In genomic region chr2:121293450-121294325, GRCh38 we compare ENCODE assay signal across 24 cellular contexts. TPM values are rescaled to one million over a fixed set of nuclear protein-coding genes. Genes with fewer than 3 reads are reported as not detected.
DNase-seq lines count a peak whose midpoint lies in the region; ATAC-seq and TF ChIP-seq lines count a peak whose summit lies in the region.
"Had no signal": no experiment of that assay in that cellular context is flagged by ENCODE, and none has a peak within 500 bp of the region (broad histone marks: within the 10 kb centered on the region; RNA-seq: fewer than 3 reads in every experiment).

No MANE protein-coding gene starts in this region.

- H3K27ac ChIP-seq in thyroid gland (no peak overlapping the region), MM.1S (ENCODE audit: low read length) (no peak overlapping the region), Karpas-422 (ENCODE audit: low read length) (no peak overlapping the region)
- H3K27ac ChIP-seq: ascending aorta, epithelial cell of prostate, gastroesophageal sphincter, sigmoid colon, tibial nerve had no signal

- H3K27ac Mint-ChIP-seq in activated T-helper 17 cell treated with anti-CD3 and anti-CD28 coated beads, Interleukin-2, amount 50 U/mL, for 72 hours, result no peak overlapping the region
- H3K27ac Mint-ChIP-seq: activated CD4-positive, alpha-beta memory T cell treated with anti-CD3 and anti-CD28 coated beads, Interleukin-2, amount 10 ng/mL, durations not matched to agents 7 days and 5 days; activated T-helper 1 cell treated with anti-CD3 and anti-CD28 coated beads, Interleukin-12 subunit alpha, Interleukin-12 subunit beta, Interleukin-2, Interleukin-4 antibody, amounts not matched to agents 30 ng/mL and 10 ng/mL and 1 ng/mL, durations not matched to agents 14 hours and 24 hours and 36 hours; CD8-positive, alpha-beta T cell; GM23338 had no signal

- H3K79me2 ChIP-seq in MM.1S (ENCODE audit: low read length), result no peaks in the 10 kb centered on the region
- H3K79me2 ChIP-seq in Karpas-422 (ENCODE audit: low read length), result no peaks in the 10 kb centered on the region

- no peaks in the 10 kb centered on the region for H3F3A ChIP-seq in MM.1S (ENCODE audit: insufficient read depth, low read length)

- H3K4me3 ChIP-seq in thyroid gland (replicated peaks in 1 of 3) (no peak overlapping the region), MM.1S (ENCODE audit: low read length) (no peak overlapping the region), Karpas-422 (ENCODE audit: low read length) (no peak overlapping the region)
- H3K4me3 ChIP-seq: ascending aorta, gastroesophageal sphincter, GM23338, sigmoid colon, tibial nerve had no signal

- H3K36me3 Mint-ChIP-seq in activated T-helper 17 cell treated with anti-CD3 and anti-CD28 coated beads, Interleukin-2, amount 50 U/mL, for 72 hours (ENCODE audit: low read depth), result no peaks in the 10 kb centered on the region
- H3K36me3 Mint-ChIP-seq: CD8-positive, alpha-beta T cell had no signal

- WGBS in thyroid gland, 2 donors, result 65 to 71% methylated on average over 14 of the region's 14 CpGs

- H3K4me1 ChIP-seq in thyroid gland, result peaks cover 0 to 4% of the 10 kb centered on the region in 2 donors
- no peaks in the 10 kb centered on the region for H3K4me1 ChIP-seq in MM.1S (ENCODE audit: low read length)
- H3K4me1 ChIP-seq in Karpas-422 (ENCODE audit: low read length), result no peaks in the 10 kb centered on the region
- H3K4me1 ChIP-seq: ascending aorta, gastroesophageal sphincter, sigmoid colon, tibial nerve had no signal

- H2AFZ ChIP-seq in MM.1S (ENCODE audit: low read length) (no peak overlapping the region), Karpas-422 (ENCODE audit: low read length) (no peak overlapping the region)
- H2AFZ ChIP-seq: GM23338 had no signal

- ATAC-seq in left ventricle myocardium superior, result peak; percentile 84
- no peak for ATAC-seq in activated T-helper 17 cell treated with anti-CD3 and anti-CD28 coated beads, Interleukin-2, amount 50 U/mL, for 72 hours (replicated peaks)
- ATAC-seq: CD8-positive, alpha-beta T cell; gastroesophageal sphincter; GM23338; SK-N-SH treated with all-trans-retinoic acid at 6 μM for 48 hours had no signal

- H3K9me3 Mint-ChIP-seq in activated T-helper 17 cell treated with anti-CD3 and anti-CD28 coated beads, Interleukin-2, amount 50 U/mL, for 72 hours, result no peaks in the 10 kb centered on the region
- H3K9me3 Mint-ChIP-seq: activated CD4-positive, alpha-beta memory T cell treated with anti-CD3 and anti-CD28 coated beads, Interleukin-2, amount 10 ng/mL, durations not matched to agents 7 days and 5 days; activated T-helper 1 cell treated with anti-CD3 and anti-CD28 coated beads, Interleukin-12 subunit alpha, Interleukin-12 subunit beta, Interleukin-2, Interleukin-4 antibody, amounts not matched to agents 30 ng/mL and 10 ng/mL and 1 ng/mL, durations not matched to agents 14 hours and 24 hours and 36 hours; CD8-positive, alpha-beta T cell; GM23338 had no signal

- DNase-seq in NCI-H2171 treated with DMSO at 0.1 percent for 48 hours (lab: John Stamatoyannopoulos, UW) (peak; percentile 23), NCI-H2171 (lab: John Stamatoyannopoulos, UW) (no peak), NCI-H510A treated with DMSO at 0.1 percent for 48 hours (lab: John Stamatoyannopoulos, UW) (peak; percentile 84), left ventricle myocardium superior (peak; percentile 47), thyroid gland (peak; percentile 70 to 72), MM.1S (no peak), Karpas-422 (no peak)
- DNase-seq: activated CD4-positive, alpha-beta memory T cell treated with anti-CD3 and anti-CD28 coated beads, Interleukin-2, amount 10 ng/mL, durations not matched to agents 7 days and 5 days; CD8-positive, alpha-beta T cell; cortex of kidney; GDM1; mesenchymal stem cell; NCI-H2107; OCI-M1; sigmoid colon; stimulated activated CD4-positive, alpha-beta T cell treated with anti-CD3 and anti-CD28 coated beads, Interleukin-2, amount 100 ng/mL, for 48 hours had no signal

- H3K27me3 ChIP-seq in thyroid gland, result no peaks in the 10 kb centered on the region
- H3K27me3 ChIP-seq in MM.1S (replicated peaks; ENCODE audit: insufficient read depth, low read length), result no peaks in the 10 kb centered on the region
- H3K27me3 ChIP-seq in Karpas-422 (ENCODE audit: low read length), result no peaks in the 10 kb centered on the region
- H3K27me3 ChIP-seq: ascending aorta, gastroesophageal sphincter, sigmoid colon, tibial nerve had no signal

- no peaks in the 10 kb centered on the region for H3K4me1 Mint-ChIP-seq in activated T-helper 17 cell treated with anti-CD3 and anti-CD28 coated beads, Interleukin-2, amount 50 U/mL, for 72 hours
- H3K4me1 Mint-ChIP-seq: activated CD4-positive, alpha-beta memory T cell treated with anti-CD3 and anti-CD28 coated beads, Interleukin-2, amount 10 ng/mL, durations not matched to agents 7 days and 5 days; GM23338 had no signal

- H3K9me2 ChIP-seq in MM.1S (replicated peaks; ENCODE audit: insufficient read depth, low read length) (no peaks in the 10 kb centered on the region), Karpas-422 (replicated peaks; ENCODE audit: insufficient read depth, low read length) (no peaks in the 10 kb centered on the region)

- H4K20me1 ChIP-seq in MM.1S (ENCODE audit: insufficient read depth, low read length) (no peaks in the 10 kb centered on the region), Karpas-422 (ENCODE audit: insufficient read depth, low read depth, low read length) (no peaks in the 10 kb centered on the region)

- TF ChIP-seq POLR2A in thyroid gland (IDR thresholded peaks at IDR 0.05), result no peak

- intact Hi-C loops in left ventricle myocardium superior (cut with micrococcal nuclease) (no loop called here), thyroid gland (cut with DNase I) (loop anchor here (10.0 kb wide), 1 partner anchor 169 kb away; no protein-coding TSS in a partner anchor)

- H3K36me3 ChIP-seq in thyroid gland (no peaks in the 10 kb centered on the region), MM.1S (replicated peaks; ENCODE audit: insufficient read depth, low read length) (no peaks in the 10 kb centered on the region), Karpas-422 (ENCODE audit: insufficient read depth, low read length) (no peaks in the 10 kb centered on the region)
- H3K36me3 ChIP-seq: ascending aorta, gastroesophageal sphincter, sigmoid colon, tibial nerve had no signal

- no peak overlapping the region for H3K4me2 ChIP-seq in MM.1S (ENCODE audit: low read depth, low read length)
- H3K4me2 ChIP-seq in Karpas-422 (ENCODE audit: low read depth, low read length, poor library complexity, severe bottlenecking), result no peak overlapping the region
- H3K4me2 ChIP-seq: GM23338 had no signal

- H3K9me3 ChIP-seq in thyroid gland (no peaks in the 10 kb centered on the region), MM.1S (replicated peaks; ENCODE audit: insufficient read depth, low read length) (no peaks in the 10 kb centered on the region), Karpas-422 (ENCODE audit: low read length) (no peaks in the 10 kb centered on the region)
- H3K9me3 ChIP-seq: ascending aorta, gastroesophageal sphincter, sigmoid colon, tibial nerve had no signal

- no peak for TF ChIP-seq CTCF in thyroid gland (IDR thresholded peaks at IDR 0.05)
- no peak for TF ChIP-seq CTCF in MM.1S (IDR thresholded peaks at IDR 0.05; ENCODE audit: low read length)

- H3K9ac ChIP-seq in MM.1S (ENCODE audit: low read length), result no peak overlapping the region
- H3K9ac ChIP-seq in Karpas-422 (ENCODE audit: low read length), result no peak overlapping the region

- H3K27me3 Mint-ChIP-seq in activated T-helper 17 cell treated with anti-CD3 and anti-CD28 coated beads, Interleukin-2, amount 50 U/mL, for 72 hours, result peaks cover 5% of the 10 kb centered on the region

- no peak overlapping the region for H3K4me3 Mint-ChIP-seq in activated T-helper 17 cell treated with anti-CD3 and anti-CD28 coated beads, Interleukin-2, amount 50 U/mL, for 72 hours
- H3K4me3 Mint-ChIP-seq: activated CD4-positive, alpha-beta memory T cell treated with anti-CD3 and anti-CD28 coated beads, Interleukin-2, amount 10 ng/mL, durations not matched to agents 7 days and 5 days; activated T-helper 1 cell treated with anti-CD3 and anti-CD28 coated beads, Interleukin-12 subunit alpha, Interleukin-12 subunit beta, Interleukin-2, Interleukin-4 antibody, amounts not matched to agents 30 ng/mL and 10 ng/mL and 1 ng/mL, durations not matched to agents 14 hours and 24 hours and 36 hours; CD8-positive, alpha-beta T cell; GM23338 had no signal

RNA-seq across cellular contexts. Expression of gene TFCP2L1, which starts 8.7 kb away (rescaled TPM):
- total RNA-seq in left ventricle myocardium superior (0.17 TPM), thyroid gland (100 to 1,000 TPM in 3 of 4 donors, 10 to 100 TPM in 1; 97.4 to 188 (median 146) TPM)
- not detected in 2 replicates for total RNA-seq in Karpas-422 (2014; rRNA removed; shearing (Covaris generic); ENCODE audit: low replicate concordance)
- under 1 TPM in 1 of 2 donors, not detected in 1; 0.03 TPM for total RNA-seq in activated T-helper 17 cell treated with anti-CD3 and anti-CD28 coated beads, Interleukin-2, amount 50 U/mL, for 72 hours
- total RNA-seq: activated T-helper 1 cell treated with anti-CD3 and anti-CD28 coated beads, Interleukin-12 subunit alpha, Interleukin-12 subunit beta, Interleukin-2, Interleukin-4 antibody, amounts not matched to agents 30 ng/mL and 10 ng/mL and 1 ng/mL, durations not matched to agents 14 hours and 24 hours and 36 hours had no signal

Comparison
In these comparisons a context has a peak if more than half of its experiments do, and no peak if none do; other contexts are left out.
1. DNase-seq: peak in NCI-H2171 treated with DMSO at 0.1 percent for 48 hours (single experiment), NCI-H510A treated with DMSO at 0.1 percent for 48 hours (single experiment), left ventricle myocardium superior (single experiment) and thyroid gland (2 of 2); none in NCI-H2171 (single experiment), MM.1S (single experiment) and Karpas-422 (single experiment).
2. RNA of gene TFCP2L1, which starts 8.7 kb away (total RNA-seq): 97.4 to 188 TPM in thyroid gland; 0.17 TPM in left ventricle myocardium superior (single experiment), 0.03 TPM in activated T-helper 17 cell treated with anti-CD3 and anti-CD28 coated beads, Interleukin-2, amount 50 U/mL, for 72 hours and not detected in Karpas-422; every median in the first group is over 10 times any median in the second.